In genomic region chr20:8078528-8078914, GRCh38 we compare ENCODE assay signal across 11 cellular contexts. TPM values are rescaled to one million over a fixed set of nuclear protein-coding genes. Genes with fewer than 3 reads are reported as not detected.
DNase-seq lines count a peak whose midpoint lies in the region; ATAC-seq and TF ChIP-seq lines count a peak whose summit lies in the region.
"Had no signal": no experiment of that assay in that cellular context is flagged by ENCODE, and none has a peak within 500 bp of the region (broad histone marks: within the 10 kb centered on the region; RNA-seq: fewer than 3 reads in every experiment).

No MANE protein-coding gene starts in this region.

- no peak overlapping the region for H3K4me3 ChIP-seq in fibroblast of villous mesenchyme (ENCODE audit: low read depth, low read length)

- no peak for ATAC-seq in HG03196 (IDR thresholded peaks at IDR 0.05; ENCODE audit: unreplicated experiment)

- no peak for TF ChIP-seq CTCF in fibroblast of villous mesenchyme (IDR thresholded peaks at IDR 0.05; ENCODE audit: insufficient read depth, low read depth, low read length)

- DNase-seq in DMS53 (lab: John Stamatoyannopoulos, UW) (peak; percentile 55), DMS53 treated with DMSO at 0.1 percent for 48 hours (lab: John Stamatoyannopoulos, UW; ENCODE audit: unreplicated experiment) (no peak), M059J (ENCODE audit: low read depth) (peak; percentile 2), fibroblast of villous mesenchyme (ENCODE audit: low read depth) (peak; percentile 59), pulmonary artery endothelial cell (ENCODE audit: low read depth, low spot score) (peak; percentile 13), glomerular visceral epithelial cell (ENCODE audit: extremely low spot score) (no peak), SW480 (ENCODE audit: low spot score) (no peak)
- DNase-seq: NCI-H1930, NCI-H524, OCI-M1 had no signal

RNA-seq across cellular contexts. Expression of gene PLCB1, which starts 53.5 kb away (rescaled TPM):
- total RNA-seq in M059J (2014; rRNA removed; shearing (Covaris generic)), result 0.94 and 1.5 TPM in 2 replicates
- total RNA-seq in fibroblast of villous mesenchyme, result 19.0 and 35.4 TPM in 2 replicates
- total RNA-seq in pulmonary artery endothelial cell, result 13.6 and 17.6 TPM in 2 replicates

RNA-seq across cellular contexts. Expression of gene TMX4, which starts 59.0 kb away (rescaled TPM):
- 23.8 and 33.6 TPM in 2 replicates for total RNA-seq in M059J (2014; rRNA removed; shearing (Covaris generic))
- 32.8 and 36.1 TPM in 2 replicates for total RNA-seq in fibroblast of villous mesenchyme
- total RNA-seq in pulmonary artery endothelial cell, result 20.1 and 21.1 TPM in 2 replicates

Comparison
In these comparisons a context has a peak if more than half of its experiments do, and no peak if none do; other contexts are left out.
1. DNase-seq: peak in DMS53 (single experiment), M059J (single experiment), fibroblast of villous mesenchyme (single experiment) and pulmonary artery endothelial cell (single experiment); none in DMS53 treated with DMSO at 0.1 percent for 48 hours (single experiment), glomerular visceral epithelial cell (single experiment) and SW480 (single experiment).